ENCODE assay signal across 9 cellular contexts in the genomic region with DNA sequence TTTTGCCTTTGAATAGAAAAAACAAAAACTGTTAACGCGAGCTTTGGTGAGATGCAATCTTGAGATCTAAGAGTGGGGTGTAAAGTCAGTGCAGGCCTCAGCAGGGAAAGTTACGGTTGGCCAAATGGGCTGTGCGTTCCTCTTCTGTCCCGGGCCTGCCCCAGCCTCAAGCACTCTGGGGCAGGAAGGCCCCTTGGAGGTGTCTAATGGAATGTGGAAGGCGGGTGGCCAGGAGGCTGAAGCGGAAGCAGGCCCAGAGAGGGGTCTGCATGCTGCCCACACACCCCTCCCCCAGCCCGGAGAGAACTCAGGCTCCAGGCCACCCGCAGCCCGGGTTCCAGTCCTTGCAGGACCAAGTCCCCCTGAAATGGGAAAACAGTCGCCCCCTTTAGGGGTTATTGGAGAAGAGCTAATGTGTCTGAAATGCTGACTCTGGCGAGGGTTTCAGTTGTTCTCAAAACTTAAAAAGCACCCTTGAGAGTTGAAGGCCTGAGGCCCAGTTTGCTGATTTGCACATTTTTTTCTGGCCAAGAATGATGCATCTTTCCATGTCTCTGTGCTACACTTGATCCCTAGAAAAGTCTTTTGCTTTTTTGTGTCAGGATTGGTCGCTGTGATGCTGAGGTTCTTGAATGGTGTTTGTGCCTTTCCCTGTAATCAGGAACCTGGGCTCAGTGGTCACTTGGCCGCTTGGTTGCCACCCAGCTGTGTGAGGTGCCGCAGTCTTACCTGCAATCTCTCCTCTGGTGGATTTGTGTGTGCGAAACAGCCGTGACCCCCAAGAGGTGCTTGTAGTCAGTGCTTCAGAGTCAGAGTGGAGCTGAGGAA. TPM values are rescaled to one million over a fixed set of nuclear protein-coding genes. Genes with fewer than 3 reads are reported as not detected.
DNase-seq lines count a peak whose midpoint lies in the region; ATAC-seq and TF ChIP-seq lines count a peak whose summit lies in the region.
"Had no signal": no experiment of that assay in that cellular context is flagged by ENCODE, and none has a peak within 500 bp of the region (broad histone marks: within the 10 kb centered on the region; RNA-seq: fewer than 3 reads in every experiment).

No MANE protein-coding gene starts in this region.

- H3K27ac Mint-ChIP-seq in CD8-positive, alpha-beta T cell: no peak overlapping the region
- peak overlapping the region; percentile 71 for H3K27ac Mint-ChIP-seq in osteocyte (ENCODE audit: unreplicated experiment)
- H3K27ac Mint-ChIP-seq: stimulated activated naive CD8-positive, alpha-beta T cell treated with anti-CD3 and anti-CD28 coated beads, Interleukin-15, Interleukin-2, amounts not matched to agents 100 ng/mL and 50 ng/mL, for 24 hours had no signal

- no peak for TF ChIP-seq EP300 in gastroesophageal sphincter (IDR thresholded peaks at IDR 0.05)

- no peak overlapping the region for H3K27ac ChIP-seq in CD8-positive, alpha-beta T cell (ENCODE audit: low read depth, low read length)
- H3K27ac ChIP-seq in SK-N-MC (peak overlapping the region; percentile 73; the same call in 1 of the 2 replicates), gastroesophageal sphincter (peak overlapping the region in 3 of 4 donors; percentile 81 to 83 (median 81))

- no peak overlapping the region for H3K4me3 ChIP-seq in CD8-positive, alpha-beta T cell (ENCODE audit: low read depth, low read length)
- H3K4me3 ChIP-seq in SK-N-MC: peak overlapping the region; percentile 30
- peak overlapping the region in 1 of 2 donors; percentile 72 for H3K4me3 ChIP-seq in gastroesophageal sphincter

- H3K4me1 Mint-ChIP-seq in CD8-positive, alpha-beta T cell (ENCODE audit: low read depth): peaks cover 16% of the 10 kb centered on the region
- H3K4me1 Mint-ChIP-seq in osteocyte (ENCODE audit: unreplicated experiment): peaks cover 53% of the 10 kb centered on the region

- peak overlapping the region; percentile 71 for H3K4me3 Mint-ChIP-seq in CD8-positive, alpha-beta T cell
- peak overlapping the region; percentile 78 for H3K4me3 Mint-ChIP-seq in osteocyte (ENCODE audit: unreplicated experiment)

- 64 to 72% methylated on average over 7 to 13 of the region's 17 CpGs for WGBS in gastroesophageal sphincter (ENCODE audit: low coverage in 1 of 2), 2 donors

- POLR2A ChIA-PET in CD8-positive, alpha-beta T cell (lab: Charles Lee): interaction anchor here (1.4 kb wide), 1 partner anchor 20 kb away, joined by 3 read pairs; no protein-coding TSS in a partner anchor

- no peak for ATAC-seq in CD8-positive, alpha-beta T cell
- no peak for ATAC-seq in gastroesophageal sphincter
- ATAC-seq in HG02884 (IDR thresholded peaks at IDR 0.05; ENCODE audit: unreplicated experiment): no peak

- CTCF ChIA-PET in CD8-positive, alpha-beta T cell (lab: Charles Lee): interaction anchor here (0.7 kb wide), 1 partner anchor 161 kb away, joined by 3 read pairs; no protein-coding TSS in a partner anchor

- H3K36me3 Mint-ChIP-seq in CD8-positive, alpha-beta T cell: no peaks in the 10 kb centered on the region
- H3K36me3 Mint-ChIP-seq in osteocyte (ENCODE audit: unreplicated experiment): peaks cover 5% of the 10 kb centered on the region

- H3K9me3 Mint-ChIP-seq in CD8-positive, alpha-beta T cell: no peaks in the 10 kb centered on the region
- H3K9me3 Mint-ChIP-seq in osteocyte (ENCODE audit: unreplicated experiment): peaks cover under 1% of the 10 kb centered on the region
- H3K9me3 Mint-ChIP-seq: stimulated activated naive CD8-positive, alpha-beta T cell treated with anti-CD3 and anti-CD28 coated beads, Interleukin-15, Interleukin-2, amounts not matched to agents 100 ng/mL and 50 ng/mL, for 24 hours had no signal

- intact Hi-C loops in CD8-positive, alpha-beta T cell (cut with DNase I, micrococcal nuclease): loop anchor here in 1 of 2 experiments (10.0 kb wide), 1 partner anchor 62 kb away; no protein-coding TSS in a partner anchor

- H3K9ac ChIP-seq in SK-N-MC (ENCODE audit: insufficient read length): no peak overlapping the region

- TF ChIP-seq POLR2A in gastroesophageal sphincter (IDR thresholded peaks at IDR 0.05): no peak

- no peak for TF ChIP-seq CTCF in CD8-positive, alpha-beta T cell (IDR thresholded peaks at IDR 0.05)
- TF ChIP-seq CTCF in gastroesophageal sphincter (IDR thresholded peaks at IDR 0.05): no peak
- peak; percentile 54 for TF ChIP-seq CTCF in osteocyte (IDR thresholded peaks at IDR 0.05)

- peaks cover 45% of the 10 kb centered on the region for H3K27me3 Mint-ChIP-seq in CD8-positive, alpha-beta T cell (ENCODE audit: low read depth)
- H3K27me3 Mint-ChIP-seq in osteocyte (ENCODE audit: unreplicated experiment): no peaks in the 10 kb centered on the region

- no peak for DNase-seq in CD8-positive, alpha-beta T cell
- no peak for DNase-seq in SK-N-MC (ENCODE audit: low read depth, low spot score)
- no peak for DNase-seq in osteocyte (ENCODE audit: extremely low spot score, unreplicated experiment)
- DNase-seq in NCI-H146 (lab: John Stamatoyannopoulos, UW): no peak
- no peak for DNase-seq in globus pallidus (ENCODE audit: low spot score)
- DNase-seq in NCI-H2081 treated with DMSO at 0.1 percent for 48 hours (lab: John Stamatoyannopoulos, UW): no peak

- H3K27me3 ChIP-seq in CD8-positive, alpha-beta T cell (ENCODE audit: insufficient read depth, low read length): peaks cover 14% of the 10 kb centered on the region
- H3K27me3 ChIP-seq in gastroesophageal sphincter: peaks cover 16% of the 10 kb centered on the region

- H3K9me3 ChIP-seq in CD8-positive, alpha-beta T cell (ENCODE audit: low read length): no peaks in the 10 kb centered on the region
- H3K9me3 ChIP-seq in SK-N-MC (ENCODE audit: low read depth, low read length) (no peaks in the 10 kb centered on the region), gastroesophageal sphincter (peaks cover 0 to 2% (median 0%) of the 10 kb centered on the region in 3 donors)

- H3K4me1 ChIP-seq in CD8-positive, alpha-beta T cell (ENCODE audit: insufficient read depth, low read length): peaks cover 8% of the 10 kb centered on the region
- peaks cover 0 to 76% (median 18%) of the 10 kb centered on the region in 3 donors for H3K4me1 ChIP-seq in gastroesophageal sphincter

- H3K36me3 ChIP-seq in CD8-positive, alpha-beta T cell (ENCODE audit: insufficient read depth, low read length): no peaks in the 10 kb centered on the region
- H3K36me3 ChIP-seq in SK-N-MC (ENCODE audit: insufficient read depth, low read length): no peaks in the 10 kb centered on the region
- H3K36me3 ChIP-seq in gastroesophageal sphincter: no peaks in the 10 kb centered on the region

RNA-seq across cellular contexts. Expression of a gene that starts 2.0 kb away (rescaled TPM):
- 10 to 100 TPM; 60.7 to 65.3 TPM for total RNA-seq in CD8-positive, alpha-beta T cell
- total RNA-seq in gastroesophageal sphincter: 100 to 1,000 TPM in 1 of 4 donors, 10 to 100 TPM in 3; 69.3 to 116 (median 78.4) TPM
- 515 and 555 TPM in 2 replicates for total RNA-seq in osteocyte
